ENCODE assay signal across 12 cellular contexts in the genomic region with DNA sequence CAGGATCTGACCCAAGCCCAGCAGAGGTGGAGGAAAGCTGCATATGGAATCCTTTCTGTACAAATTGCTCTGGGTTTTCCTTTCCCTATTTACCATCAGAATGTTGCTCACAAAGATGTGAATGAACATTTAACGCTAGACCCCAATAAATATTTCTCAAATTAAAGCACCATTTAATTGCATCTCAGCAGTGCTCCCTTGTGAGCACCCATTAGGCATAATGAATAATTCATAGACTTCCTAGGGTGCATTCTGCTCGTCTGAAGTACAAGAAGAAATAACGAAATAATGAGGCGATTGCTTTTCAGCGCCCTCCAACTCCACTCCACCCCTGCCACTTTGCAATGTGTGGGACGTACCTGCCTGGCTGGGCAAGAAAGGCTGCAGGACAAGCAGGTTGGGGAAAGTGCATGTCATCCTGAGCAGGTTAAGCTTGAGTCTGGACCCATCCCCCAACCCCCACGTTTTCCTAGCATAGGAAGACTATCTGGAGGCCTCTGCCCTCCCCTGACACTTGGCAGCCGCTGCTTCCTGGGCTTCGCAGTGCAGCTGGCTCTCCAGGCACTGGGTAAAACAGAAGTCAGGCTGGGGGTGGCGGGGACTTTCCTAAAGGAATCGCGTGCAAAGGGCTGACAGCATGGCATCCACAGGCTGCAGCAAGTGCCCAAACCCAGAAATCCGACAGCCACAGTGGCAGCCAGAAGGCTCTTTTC.
DNase-seq lines count a peak whose midpoint lies in the region; ATAC-seq lines count a peak whose summit lies in the region.
"Had no signal": no experiment of that assay in that cellular context is flagged by ENCODE, and none has a peak within 500 bp of the region (broad histone marks: within the 10 kb centered on the region; RNA-seq: fewer than 3 reads in every experiment).

No MANE protein-coding gene starts in this region.

- no peak for ATAC-seq in HG03439 (IDR thresholded peaks at IDR 0.05; ENCODE audit: unreplicated experiment)
- no peak for ATAC-seq in GM21786 (IDR thresholded peaks at IDR 0.05; ENCODE audit: unreplicated experiment)
- no peak for ATAC-seq in GM19351 (IDR thresholded peaks at IDR 0.05; ENCODE audit: unreplicated experiment)
- ATAC-seq: T-cell had no signal

- H3K36me3 ChIP-seq in iPS-15b (ENCODE audit: control insufficient read depth, insufficient read depth, low read length): no peaks in the 10 kb centered on the region
- H3K36me3 ChIP-seq: ovary, transverse colon had no signal

- peak overlapping the region; percentile 42 for H3K4me3 ChIP-seq in iPS-15b (ENCODE audit: low read depth, low read length)
- H3K4me3 ChIP-seq: ovary, transverse colon had no signal

- H3K9ac ChIP-seq in iPS-15b (ENCODE audit: low read depth, low read length): no peak overlapping the region

- peaks cover 30% of the 10 kb centered on the region for H3K4me1 ChIP-seq in iPS-15b (ENCODE audit: control insufficient read depth, insufficient read depth, low read length)
- H3K4me1 ChIP-seq: transverse colon had no signal

- H3K27me3 ChIP-seq in iPS-15b (ENCODE audit: control insufficient read depth, insufficient read depth, low read length): peaks cover 3% of the 10 kb centered on the region
- H3K27me3 ChIP-seq: ovary, transverse colon had no signal

- peak; percentile 6 for DNase-seq in Ammon's horn (ENCODE audit: low spot score)
- peak; percentile 90 for DNase-seq in NCI-H1105 (lab: John Stamatoyannopoulos, UW)
- DNase-seq in astrocyte of the hippocampus (ENCODE audit: low read depth, low spot score): peak; percentile 62
- DNase-seq in NCI-H526 treated with DMSO at 0.1 percent for 48 hours (lab: John Stamatoyannopoulos, UW): no peak
- DNase-seq: activated naive CD8-positive, alpha-beta T cell treated with anti-CD3 and anti-CD28 coated beads for 36 hours; T-cell; transverse colon had no signal

- H3K9me3 ChIP-seq in iPS-15b (ENCODE audit: control insufficient read depth, insufficient read depth, low read length): no peaks in the 10 kb centered on the region
- H3K9me3 ChIP-seq: ovary, transverse colon had no signal
